In genomic region chr2:225010804-225011203, GRCh38 we compare ENCODE assay signal across 10 cellular contexts. TPM values are rescaled to one million over a fixed set of nuclear protein-coding genes. Genes with fewer than 3 reads are reported as not detected.
DNase-seq lines count a peak whose midpoint lies in the region; ATAC-seq and TF ChIP-seq lines count a peak whose summit lies in the region.
"Had no signal": no experiment of that assay in that cellular context is flagged by ENCODE, and none has a peak within 500 bp of the region (broad histone marks: within the 10 kb centered on the region; RNA-seq: fewer than 3 reads in every experiment).

No MANE protein-coding gene starts in this region.

- CTCF ChIA-PET in Panc1 (lab: Charles Lee): no interaction called here
- CTCF ChIA-PET in HEK293T (lab: Yijun Ruan, JAX): no interaction called here

- H3K9me3 ChIP-seq in Panc1 (ENCODE audit: control insufficient read depth, insufficient read depth, low read depth, low read length): no peaks in the 10 kb centered on the region

- DNase-seq in Daoy (ENCODE audit: low read depth) (peak; percentile 50), Panc1 (ENCODE audit: low read depth, low spot score) (peak; percentile 48), cardiac fibroblast (ENCODE audit: low read depth in 2 of 2) (peak; percentile 50 to 89), HEK293T (ENCODE audit: extremely low spot score) (no peak), pons (ENCODE audit: low spot score) (no peak)
- no peak for DNase-seq in natural killer cell treated with Interleukin-12 subunit alpha and Interleukin-12 subunit beta and Interleukin-15 and Interleukin-18, amount 100 ng/mL, for 72 hours (ENCODE audit: low spot score)
- DNase-seq in NK-92 treated with Interleukin-12 subunit alpha and Interleukin-12 subunit beta, amount 100 ng/mL, for 24 hours (lab: John Stamatoyannopoulos, UW): no peak
- DNase-seq: NCI-H2029 treated with DMSO at 0.1 percent for 48 hours had no signal

- H3K27me3 Mint-ChIP-seq in natural killer cell treated with Interleukin-12 subunit alpha and Interleukin-12 subunit beta and Interleukin-15 and Interleukin-18, amount 100 ng/mL, for 72 hours: no peaks in the 10 kb centered on the region

- ATAC-seq in Panc1: no peak; the same call in 1 of the 2 replicates
- ATAC-seq in natural killer cell treated with Interleukin-12 subunit alpha and Interleukin-12 subunit beta and Interleukin-15 and Interleukin-18, amount 100 ng/mL, for 72 hours: peak; percentile 65 to 81
- no peak for ATAC-seq in GM18502 (IDR thresholded peaks at IDR 0.05; ENCODE audit: poor library complexity, unreplicated experiment)

- no TSS peak for BruUV-seq in Panc1 (replicated peaks; lab: Mats Ljungman, UMichigan)

- no peaks in the 10 kb centered on the region; the same call in 1 of the 2 replicates for H3K4me1 ChIP-seq in Panc1 (ENCODE audit: control insufficient read depth, insufficient read depth, low read length)

- H3K27me3 ChIP-seq in Panc1 (ENCODE audit: control insufficient read depth, insufficient read depth, low read length): no peaks in the 10 kb centered on the region

- POLR2A ChIA-PET in Panc1 (lab: Charles Lee) (no interaction called here), HEK293T (lab: Yijun Ruan, JAX) (no interaction called here)

- peaks cover 68 to 74% of the 10 kb centered on the region in 2 donors for H3K4me1 Mint-ChIP-seq in natural killer cell treated with Interleukin-12 subunit alpha and Interleukin-12 subunit beta and Interleukin-15 and Interleukin-18, amount 100 ng/mL, for 72 hours (ENCODE audit: low read depth in 2 of 2)

- no peak overlapping the region for H3K4me3 ChIP-seq in Panc1 (ENCODE audit: low read depth in 2 of 2, low read length in 2 of 2)
- H3K4me3 ChIP-seq in cardiac fibroblast (replicated peaks in 1 of 2; ENCODE audit: low read depth in 2 of 2, low read length in 2 of 2): no peak overlapping the region
- H3K4me3 ChIP-seq: SK-N-MC had no signal

- no peak for TF ChIP-seq CTCF in Panc1 (IDR thresholded peaks at IDR 0.05)
- TF ChIP-seq CTCF in cardiac fibroblast (IDR thresholded peaks at IDR 0.05; ENCODE audit: low read depth, low read length): no peak

- no peak overlapping the region for H3K27ac ChIP-seq in Panc1 (ENCODE audit: low read length)
- H3K27ac ChIP-seq: SK-N-MC had no signal

- intact Hi-C loops in Panc1 (cut with micrococcal nuclease; ENCODE audit: unreplicated experiment): no loop called here

- H3K4me3 Mint-ChIP-seq in natural killer cell treated with Interleukin-12 subunit alpha and Interleukin-12 subunit beta and Interleukin-15 and Interleukin-18, amount 100 ng/mL, for 72 hours: peak overlapping the region; percentile 66

- H3K36me3 ChIP-seq in Panc1 (ENCODE audit: control insufficient read depth, insufficient read depth, low read length): no peaks in the 10 kb centered on the region; the same call in 1 of the 2 replicates

- H3K36me3 Mint-ChIP-seq in natural killer cell treated with Interleukin-12 subunit alpha and Interleukin-12 subunit beta and Interleukin-15 and Interleukin-18, amount 100 ng/mL, for 72 hours: peaks cover 11% of the 10 kb centered on the region

- in situ Hi-C loops in Panc1 (cut with HindIII; ENCODE audit: low pct_unique_long_range_greater_than_20kb, low sequenced_read_pairs): no loop called here

- no peaks in the 10 kb centered on the region for H3K9me3 Mint-ChIP-seq in natural killer cell treated with Interleukin-12 subunit alpha and Interleukin-12 subunit beta and Interleukin-15 and Interleukin-18, amount 100 ng/mL, for 72 hours

- H3K27ac Mint-ChIP-seq in natural killer cell treated with Interleukin-12 subunit alpha and Interleukin-12 subunit beta and Interleukin-15 and Interleukin-18, amount 100 ng/mL, for 72 hours: peak overlapping the region; percentile 78 to 81

TF ChIP-seq in HEK293T, 16 proteins besides CTCF, POLR2A, EP300 and RAD21:
- no peak for TF ChIP-seq SUZ12 (IDR thresholded peaks at IDR 0.05)
- no peak for TF ChIP-seq FOXA1 (IDR thresholded peaks at IDR 0.05)
- no peak for TF ChIP-seq ARNT (IDR thresholded peaks at IDR 0.05)

RNA-seq across cellular contexts. Expression of gene DOCK10, which starts 31.5 kb away (rescaled TPM):
- total RNA-seq in Daoy (2014; rRNA removed; shearing (Covaris generic)): 29.9 and 37.2 TPM in 2 replicates
- total RNA-seq in Panc1 (2021; ENCODE audit: unreplicated experiment): 5.8 TPM
- polyA plus RNA-seq in Panc1 (2012; ENCODE audit: insufficient read length): 1.1 TPM
- 100 to 1,000 TPM; 334 to 378 TPM for total RNA-seq in natural killer cell treated with Interleukin-12 subunit alpha and Interleukin-12 subunit beta and Interleukin-15 and Interleukin-18, amount 100 ng/mL, for 72 hours

Comparison
In these comparisons a context has a peak if more than half of its experiments do, and no peak if none do; other contexts are left out.
1. DNase-seq: peak in Daoy (single experiment), Panc1 (single experiment) and cardiac fibroblast (2 of 2); none in natural killer cell treated with Interleukin-12 subunit alpha and Interleukin-12 subunit beta and Interleukin-15 and Interleukin-18, amount 100 ng/mL, for 72 hours (single experiment), HEK293T (single experiment), NK-92 treated with Interleukin-12 subunit alpha and Interleukin-12 subunit beta, amount 100 ng/mL, for 24 hours (single experiment) and pons (single experiment).
2. ATAC-seq: peak in natural killer cell treated with Interleukin-12 subunit alpha and Interleukin-12 subunit beta and Interleukin-15 and Interleukin-18, amount 100 ng/mL, for 72 hours (2 of 2); none in Panc1 (single experiment) and GM18502 (single experiment).